22 cellular contexts compared by ENCODE assay signal in the genomic region with DNA sequence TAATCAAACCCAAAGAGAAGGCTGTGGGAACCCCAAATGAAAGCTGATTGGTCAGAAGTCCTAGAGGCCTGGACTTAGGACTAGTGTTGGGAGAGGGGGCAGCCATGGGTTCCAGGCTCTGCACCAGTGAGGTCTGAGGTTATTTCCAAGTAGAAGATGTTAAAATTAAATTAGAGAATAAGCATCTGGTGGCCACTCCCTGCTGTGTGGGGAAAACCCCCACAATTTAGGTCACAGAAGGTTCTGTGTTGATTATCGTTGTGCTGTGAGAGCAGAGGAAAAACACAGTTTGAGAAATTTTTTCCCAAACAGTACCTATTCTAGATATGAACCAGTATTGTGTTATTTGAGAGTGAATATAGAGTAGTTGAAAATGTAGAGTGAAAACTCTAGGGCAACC. TPM values are rescaled to one million over a fixed set of nuclear protein-coding genes. Genes with fewer than 3 reads are reported as not detected.
DNase-seq lines count a peak whose midpoint lies in the region; ATAC-seq, FAIRE-seq and TF ChIP-seq lines count a peak whose summit lies in the region.
"Had no signal": no experiment of that assay in that cellular context is flagged by ENCODE, and none has a peak within 500 bp of the region (broad histone marks: within the 10 kb centered on the region; RNA-seq: fewer than 3 reads in every experiment).

No MANE protein-coding gene starts in this region.

- RAD21 ChIA-PET in GM12878 (lab: Charles Lee; ENCODE audit: unreplicated experiment) = no interaction called here

- intact Hi-C loops in GM12878 (cut with micrococcal nuclease; ENCODE audit: unreplicated experiment) = no loop called here
- intact Hi-C loops in PC-3 (cut with micrococcal nuclease) = no loop called here
- intact Hi-C loops in ovary (cut with DNase I) = no loop called here

- H3K4me3 ChIP-seq in GM12865 (ENCODE audit: low read depth, low read length) (no peak overlapping the region), GM12878 (no peak overlapping the region), PC-3 (ENCODE audit: low read length) (no peak overlapping the region), ovary (no peak overlapping the region)
- H3K4me3 ChIP-seq: A549; BLaER1 treated with 17β-estradiol and CSF1 and Interleukin-3, amounts not matched to agents 10 nM and 100 nM had no signal

- no peaks in the 10 kb centered on the region for H3K4me1 ChIP-seq in GM12878 (ENCODE audit: control insufficient read depth, insufficient read depth, low read length)
- H3K4me1 ChIP-seq in PC-3 (ENCODE audit: insufficient read depth, low read length) = no peaks in the 10 kb centered on the region
- H3K4me1 ChIP-seq in ovary (ENCODE audit: insufficient read depth) = no peaks in the 10 kb centered on the region
- H3K4me1 ChIP-seq: A549, Caco-2 had no signal

- peak; percentile 69 for DNase-seq in GM12865 (ENCODE audit: low read depth)
- no peak for DNase-seq in GM12878 (ENCODE audit: low read depth, low spot score)
- no peak for DNase-seq in PC-3
- DNase-seq in ovary = no peak
- no peak for DNase-seq in GF-D8 (lab: John Stamatoyannopoulos, UW)
- DNase-seq: AML-193; Caco-2; Calu3; CD4-positive, alpha-beta T cell; CD8-positive, alpha-beta T cell; DMS79 treated with DMSO at 0.1 percent for 48 hours had no signal

- in situ Hi-C loops in GM12878 (cut with MboI) = no loop called here

- H3K27me3 Mint-ChIP-seq in stimulated activated memory B cell treated with anti-CD40 and anti-IgM and Interleukin-4, amounts not matched to agents 10 μg/mL and 1 μg/mL and 100 μg/mL, for 72 hours = no peaks in the 10 kb centered on the region
- H3K27me3 Mint-ChIP-seq: B cell had no signal

- H3K9me3 Mint-ChIP-seq in stimulated activated memory B cell treated with anti-CD40 and anti-IgM and Interleukin-4, amounts not matched to agents 10 μg/mL and 1 μg/mL and 100 μg/mL, for 72 hours = peaks cover 27% of the 10 kb centered on the region

- H3K79me2 ChIP-seq in GM12878 (ENCODE audit: control insufficient read depth, insufficient read depth, low read length) (no peaks in the 10 kb centered on the region), PC-3 (ENCODE audit: low read length) (no peaks in the 10 kb centered on the region)

- SMC1A ChIA-PET in GM12878 (lab: Charles Lee; ENCODE audit: uncharacterized antibody, unreplicated experiment) = no interaction called here

- CTCF ChIA-PET in GM12878 (lab: Yijun Ruan, JAX) (no interaction called here), PC-3 (lab: Charles Lee) (no interaction called here)

- 4% methylated on average over 1 of the region's 1 CpG for WGBS in GM12878 (ENCODE audit: insufficient coverage, insufficient replicate concordance, low lambda C conversion rate, missing lambda C conversion rate)
- 65 to 73% (median 68%) methylated on average over 1 of the region's 1 CpG for WGBS in ovary, 3 donors

- BruUV-seq in GM12878 (replicated peaks; lab: Mats Ljungman, UMichigan) (no TSS peak), PC-3 (replicated peaks; lab: Mats Ljungman, UMichigan) (no TSS peak)

- H3K27ac ChIP-seq in GM12878 (ENCODE audit: control insufficient read depth, insufficient read depth) (no peak overlapping the region), PC-3 (ENCODE audit: low read length) (no peak overlapping the region), ovary (no peak overlapping the region)
- H3K27ac ChIP-seq: 22Rv1; A549; BLaER1 treated with 17β-estradiol and CSF1 and Interleukin-3, amounts not matched to agents 10 nM and 100 nM; C4-2B had no signal

- H3K9ac ChIP-seq in GM12878 (ENCODE audit: control insufficient read depth, insufficient read depth, low read length) (no peak overlapping the region), PC-3 (ENCODE audit: low read length) (no peak overlapping the region)
- H3K9ac ChIP-seq: BLaER1 treated with 17β-estradiol and CSF1 and Interleukin-3, amounts not matched to agents 10 nM and 100 nM had no signal

- no peak for TF ChIP-seq POLR2A in GM12878 (IDR thresholded peaks at IDR 0.05; ENCODE audit: low read depth, low read length)
- TF ChIP-seq POLR2A in ovary (IDR thresholded peaks at IDR 0.05) = no peak

- no peaks in the 10 kb centered on the region for H3K9me2 ChIP-seq in PC-3 (replicated peaks; ENCODE audit: low read length)

- H3K27me3 ChIP-seq in GM12878 (replicated peaks in 1 of 2; ENCODE audit: control insufficient read depth in 2 of 2, insufficient read depth in 2 of 2, low read length in 1 of 2) (no peaks in the 10 kb centered on the region), PC-3 (ENCODE audit: low read length) (peaks cover 35% of the 10 kb centered on the region; the same call in 1 of the 2 replicates), ovary (no peaks in the 10 kb centered on the region)
- H3K27me3 ChIP-seq: BLaER1 treated with 17β-estradiol and CSF1 and Interleukin-3, amounts not matched to agents 10 nM and 100 nM had no signal

- H4K20me1 ChIP-seq in GM12878 (ENCODE audit: control insufficient read depth, insufficient read depth) = no peaks in the 10 kb centered on the region
- H4K20me1 ChIP-seq in PC-3 (ENCODE audit: low read length) = no peaks in the 10 kb centered on the region
- H4K20me1 ChIP-seq: BLaER1 treated with 17β-estradiol and CSF1 and Interleukin-3, amounts not matched to agents 10 nM and 100 nM had no signal

- no peak for TF ChIP-seq RAD21 in GM12878 (IDR thresholded peaks at IDR 0.05; ENCODE audit: insufficient read depth, low read depth, low read length)

- FAIRE-seq in GM12878 (lab: Jason Lieb, UNC) = no peak
- FAIRE-seq: D721Med, G401.6, GM12892, GM18507 had no signal

- POLR2A ChIA-PET in GM12878 (lab: Charles Lee) = no interaction called here
- POLR2A ChIA-PET in PC-3 (lab: Charles Lee; ENCODE audit: unreplicated experiment) = no interaction called here

- H3F3A ChIP-seq in PC-3 (ENCODE audit: low read length, unreplicated experiment) = no peaks in the 10 kb centered on the region

- TF ChIP-seq CTCF in GM12865 (IDR thresholded peaks at IDR 0.05; ENCODE audit: insufficient read depth, low read depth, low read length, missing control alignments) (no peak), GM12878 (IDR thresholded peaks at IDR 0.05 in 2 of 3, conservative IDR thresholded peaks at IDR 0.05 in 1 of 3; ENCODE audit: control insufficient read depth in 2 of 3, extremely low read depth in 1 of 3, insufficient read depth in 1 of 3, low read depth in 3 of 3, low read length in 3 of 3) (no peak), PC-3 (conservative IDR thresholded peaks at IDR 0.05; ENCODE audit: low read depth, low read length) (no peak), ovary (IDR thresholded peaks at IDR 0.05) (no peak)

- H2AFZ ChIP-seq in GM12878 (ENCODE audit: control insufficient read depth, low read depth, low read length) (no peak overlapping the region), PC-3 (ENCODE audit: low read length) (no peak overlapping the region)

- ATAC-seq in HG02610 (IDR thresholded peaks at IDR 0.05; ENCODE audit: unreplicated experiment) (peak; percentile 45), GM12878 (peak; percentile 82), PC-3 (no peak)
- no peak for ATAC-seq in stimulated activated memory B cell treated with anti-CD40 and anti-IgM and Interleukin-4, amounts not matched to agents 10 μg/mL and 1 μg/mL and 100 μg/mL, for 72 hours
- ATAC-seq: A549; CD8-positive, alpha-beta T cell had no signal

- no peak for TF ChIP-seq EP300 in GM12878 (IDR thresholded peaks at IDR 0.05; ENCODE audit: borderline replicate concordance in 1 of 2, control insufficient read depth in 1 of 2, low read depth in 2 of 2, low read length in 2 of 2)
- no peak for TF ChIP-seq EP300 in ovary (IDR thresholded peaks at IDR 0.05)

- no peak overlapping the region for H3K4me2 ChIP-seq in GM12878 (ENCODE audit: control insufficient read depth, insufficient read depth)
- no peak overlapping the region for H3K4me2 ChIP-seq in PC-3 (ENCODE audit: low read length)
- H3K4me2 ChIP-seq: A549; BLaER1 treated with 17β-estradiol and CSF1 and Interleukin-3, amounts not matched to agents 10 nM and 100 nM had no signal

- peaks cover 26% of the 10 kb centered on the region for H3K36me3 Mint-ChIP-seq in stimulated activated memory B cell treated with anti-CD40 and anti-IgM and Interleukin-4, amounts not matched to agents 10 μg/mL and 1 μg/mL and 100 μg/mL, for 72 hours
- H3K36me3 Mint-ChIP-seq: CD8-positive, alpha-beta T cell had no signal

- H3K4me1 Mint-ChIP-seq in stimulated activated memory B cell treated with anti-CD40 and anti-IgM and Interleukin-4, amounts not matched to agents 10 μg/mL and 1 μg/mL and 100 μg/mL, for 72 hours = peaks cover 21% of the 10 kb centered on the region

- no peaks in the 10 kb centered on the region; the same call in none of the 3 replicates for H3K9me3 ChIP-seq in GM12878 (replicated peaks; ENCODE audit: control insufficient read depth, insufficient read depth, low read length)
- no peaks in the 10 kb centered on the region for H3K9me3 ChIP-seq in PC-3 (ENCODE audit: low read length)
- H3K9me3 ChIP-seq in ovary = no peaks in the 10 kb centered on the region

- H3K36me3 ChIP-seq in GM12878 (ENCODE audit: control insufficient read depth in 2 of 2, insufficient read depth in 2 of 2, low read length in 1 of 2) (no peaks in the 10 kb centered on the region), PC-3 (ENCODE audit: low read depth, low read length) (no peaks in the 10 kb centered on the region), ovary (no peaks in the 10 kb centered on the region)
- H3K36me3 ChIP-seq: BLaER1 treated with 17β-estradiol and CSF1 and Interleukin-3, amounts not matched to agents 10 nM and 100 nM had no signal

- peak overlapping the region; percentile 13 for H3K27ac Mint-ChIP-seq in stimulated activated memory B cell treated with anti-CD40 and anti-IgM and Interleukin-4, amounts not matched to agents 10 μg/mL and 1 μg/mL and 100 μg/mL, for 72 hours
- H3K27ac Mint-ChIP-seq: B cell; CD4-positive, alpha-beta T cell; CD8-positive, alpha-beta T cell had no signal

- H3K4me3 Mint-ChIP-seq in stimulated activated memory B cell treated with anti-CD40 and anti-IgM and Interleukin-4, amounts not matched to agents 10 μg/mL and 1 μg/mL and 100 μg/mL, for 72 hours = no peak overlapping the region
- H3K4me3 Mint-ChIP-seq: B cell; CD4-positive, alpha-beta T cell; CD8-positive, alpha-beta T cell had no signal

RNA-seq across cellular contexts. Expression of gene NSMCE3, which starts 53.9 kb away (rescaled TPM):
- total RNA-seq in GM12878 (2013; cell fraction: nucleolus; rRNA removed) = 19.4 and 19.6 TPM in 2 replicates
- total RNA-seq in GM12878 (2014; rRNA removed) (23.6 and 27.1 TPM in 2 replicates), GM12878 (2014; rRNA removed; fragmentation: Illumina TruSeq; extraction: Trizol) (18.6 and 19.1 TPM in 2 replicates), GM12878 (2021) (17.5 and 17.8 TPM in 2 replicates), PC-3 (2014; rRNA removed) (7.0 and 8.0 TPM in 2 replicates), ovary (10 to 100 TPM in 5 of 7 donors, 1 to 10 TPM in 2; 7.2 to 16.9 (median 12.7) TPM)
- 4.6 TPM for polyA plus RNA-seq in GM12878 (2011; ENCODE audit: low read depth)
- polyA plus RNA-seq in GM12878 (2011; rRNA removed) (30.0 and 30.3 TPM in 2 replicates), GM12878 (2014; fragmentation: Illumina TruSeq; extraction: Trizol) (18.4 and 23.3 TPM in 2 replicates), GM12878 (2014; fragmentation: Nextera tagmentation; extraction: Ambion mirVana) (1 to 10 TPM; 3.7 to 7.0 TPM), GM12878 (2014; rRNA removed) (20.5 and 23.3 TPM in 2 replicates), GM12878 (2016; fragmentation: Nextera tagmentation; extraction: Ambion mirVana) (10 to 100 TPM; 19.4 to 22.1 TPM), ovary (10 to 100 TPM in 1 of 2 donors, 1 to 10 TPM in 1; 5.5 to 12.6 TPM)
- polyA plus RNA-seq in GM12878 (2011; cell fraction: cytosol; rRNA removed) = 21.9 and 22.6 TPM in 2 replicates
- polyA plus RNA-seq in GM12878 (2011; cell fraction: nucleus; rRNA removed) = 14.8 and 16.3 TPM in 2 replicates
- 9.9 and 16.5 TPM in 2 replicates for polyA plus RNA-seq in GM12878 (2012)
- polyA minus RNA-seq in GM12878 (2011; rRNA and poly(A)+ RNA removed) = 11.3 and 16.1 TPM in 2 replicates
- polyA minus RNA-seq in GM12878 (2011; cell fraction: cytosol; rRNA and poly(A)+ RNA removed) = 7.8 and 8.6 TPM in 2 replicates
- polyA minus RNA-seq in GM12878 (2011; cell fraction: nucleus; rRNA and poly(A)+ RNA removed) = 12.9 and 17.8 TPM in 2 replicates

Comparison
In these comparisons a context has a peak if more than half of its experiments do, and no peak if none do; other contexts are left out.
1. ATAC-seq: peak in HG02610 (single experiment) and GM12878 (single experiment); none in stimulated activated memory B cell treated with anti-CD40 and anti-IgM and Interleukin-4, amounts not matched to agents 10 μg/mL and 1 μg/mL and 100 μg/mL, for 72 hours (single experiment) and PC-3 (single experiment).